In the genomic region with DNA sequence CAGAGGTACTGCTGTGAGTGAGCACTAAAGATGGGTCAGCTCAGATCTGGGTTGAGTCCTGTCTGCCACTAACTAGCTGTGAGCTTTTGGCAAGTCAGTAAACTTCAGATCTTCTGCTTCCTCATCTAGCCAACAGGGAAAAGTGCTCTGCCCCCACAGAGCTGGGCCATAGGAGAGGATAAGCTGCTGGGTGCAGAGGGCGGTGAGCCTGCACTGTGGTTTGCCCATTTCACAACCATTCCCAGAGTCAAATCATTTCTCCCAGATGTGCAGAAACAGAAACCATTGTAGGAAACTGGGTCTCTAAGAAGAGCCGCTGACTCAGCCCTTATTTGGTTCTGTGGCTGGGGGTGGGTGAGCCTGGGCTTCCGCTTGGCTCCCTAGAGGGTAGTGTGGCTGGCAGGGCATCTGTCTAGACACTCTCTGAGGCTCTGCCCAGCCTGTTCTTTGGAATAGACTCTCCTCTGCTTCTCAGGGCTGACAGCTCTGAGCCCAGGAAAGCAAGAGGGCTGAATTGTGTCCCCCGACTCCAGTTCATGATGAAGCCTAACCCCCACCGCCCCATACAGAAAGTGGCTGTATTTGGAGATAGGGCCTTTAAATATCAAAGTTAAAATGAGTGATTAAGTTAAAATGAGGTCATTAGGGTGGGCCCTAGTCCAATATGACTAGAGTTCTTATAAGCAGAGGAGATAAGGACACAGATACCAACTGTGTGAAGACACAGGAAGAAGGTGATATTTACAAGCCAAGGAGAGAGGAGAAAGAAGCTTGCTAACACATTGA, we compare ENCODE assay signal across 9 cellular contexts. TPM values are rescaled to one million over a fixed set of nuclear protein-coding genes. Genes with fewer than 3 reads are reported as not detected.
DNase-seq lines count a peak whose midpoint lies in the region; ATAC-seq and TF ChIP-seq lines count a peak whose summit lies in the region.
"Had no signal": no experiment of that assay in that cellular context is flagged by ENCODE, and none has a peak within 500 bp of the region (broad histone marks: within the 10 kb centered on the region; RNA-seq: fewer than 3 reads in every experiment).

No MANE protein-coding gene starts in this region.

- H3K36me3 ChIP-seq in upper lobe of left lung, result no peaks in the 10 kb centered on the region

- H3K9me3 ChIP-seq in upper lobe of left lung, result no peaks in the 10 kb centered on the region

- TF ChIP-seq CTCF in upper lobe of left lung (IDR thresholded peaks at IDR 0.05), result no peak

- H3K27me3 Mint-ChIP-seq in activated T-cell treated with anti-CD3 and anti-CD28 coated beads, Interleukin-2, amount 50 U/mL, for 4 hours (ENCODE audit: low read depth), result peaks cover 35% of the 10 kb centered on the region

- peak overlapping the region in 2 of 4 donors; percentile 53 for H3K27ac ChIP-seq in upper lobe of left lung

- DNase-seq in EH (ENCODE audit: low read depth), result peak; percentile 44
- peak; percentile 27 for DNase-seq in activated T-cell treated with anti-CD3 and anti-CD28 coated beads, Interleukin-2, amount 50 U/mL, for 4 hours
- DNase-seq in hepatic stellate cell (ENCODE audit: low spot score), result peak; percentile 73
- DNase-seq in upper lobe of left lung, result peak in 1 of 2 donors; percentile 58
- no peak for DNase-seq in NCI-H2227 (lab: John Stamatoyannopoulos, UW; ENCODE audit: unreplicated experiment)
- no peak for DNase-seq in SW 1271 (lab: John Stamatoyannopoulos, UW)

- peaks cover 4% of the 10 kb centered on the region for H3K9me3 Mint-ChIP-seq in activated T-cell treated with anti-CD3 and anti-CD28 coated beads, Interleukin-2, amount 50 U/mL, for 4 hours

- TF ChIP-seq EP300 in upper lobe of left lung (IDR thresholded peaks at IDR 0.05), result no peak

- H3K4me1 Mint-ChIP-seq in activated T-cell treated with anti-CD3 and anti-CD28 coated beads, Interleukin-2, amount 50 U/mL, for 4 hours (ENCODE audit: low read depth), result peaks cover 19% of the 10 kb centered on the region

- ATAC-seq in GM21390 (IDR thresholded peaks at IDR 0.05; ENCODE audit: unreplicated experiment) (peak; percentile 87), HG03571 (IDR thresholded peaks at IDR 0.05; ENCODE audit: unreplicated experiment) (peak; percentile 91), upper lobe of left lung (ENCODE audit: low FRiP score in 2 of 2) (peak; percentile 70 to 93)
- ATAC-seq in activated T-cell treated with anti-CD3 and anti-CD28 coated beads, Interleukin-2, amount 50 U/mL, for 4 hours, result peak; percentile 74 to 86

- H3K36me3 Mint-ChIP-seq in activated T-cell treated with anti-CD3 and anti-CD28 coated beads, Interleukin-2, amount 50 U/mL, for 4 hours (ENCODE audit: insufficient read depth), result no peaks in the 10 kb centered on the region

- no peak overlapping the region for H3K4me3 ChIP-seq in upper lobe of left lung

- peak overlapping the region; percentile 11 for H3K4me3 Mint-ChIP-seq in activated T-cell treated with anti-CD3 and anti-CD28 coated beads, Interleukin-2, amount 50 U/mL, for 4 hours

- peaks cover 0 to 12% (median 4%) of the 10 kb centered on the region in 4 donors for H3K4me1 ChIP-seq in upper lobe of left lung

- TF ChIP-seq POLR2A in upper lobe of left lung (IDR thresholded peaks at IDR 0.05), result no peak

- no peaks in the 10 kb centered on the region for H3K27me3 ChIP-seq in upper lobe of left lung

- WGBS in upper lobe of left lung, 2 donors, result 59 to 68% methylated on average over 3 to 5 of the region's 5 CpGs

RNA-seq across cellular contexts. Expression of a gene that starts 29.5 kb away (rescaled TPM):
- total RNA-seq in activated T-cell treated with anti-CD3 and anti-CD28 coated beads, Interleukin-2, amount 50 U/mL, for 4 hours, result under 1 TPM; 0.08 to 0.63 (median 0.13) TPM
- total RNA-seq in upper lobe of left lung, result 10 to 100 TPM in 1 of 6 donors, 1 to 10 TPM in 5; 1.4 to 25.1 (median 7.1) TPM

RNA-seq across cellular contexts. Expression of a gene that starts 50.3 kb away (rescaled TPM):
- 1 to 10 TPM in 1 of 3 donors, under 1 TPM in 2; 0.53 to 3.9 (median 0.89) TPM for total RNA-seq in activated T-cell treated with anti-CD3 and anti-CD28 coated beads, Interleukin-2, amount 50 U/mL, for 4 hours
- 10 to 100 TPM; 10.1 to 48.9 (median 32.1) TPM for total RNA-seq in upper lobe of left lung
- total RNA-seq: SK-MEL-5 had no signal

Comparison
In these comparisons a context has a peak if more than half of its experiments do, and no peak if none do; other contexts are left out.
1. DNase-seq: peak in EH (single experiment), activated T-cell treated with anti-CD3 and anti-CD28 coated beads, Interleukin-2, amount 50 U/mL, for 4 hours (single experiment) and hepatic stellate cell (single experiment); none in NCI-H2227 (single experiment) and SW 1271 (0 of 2).
2. Peak in every context shown above with its lines, with median percentiles within 50 percentile points of each other: ATAC-seq.